ENCODE assay signal across 1 cellular context in genomic region chr4:184807797-184808718, GRCh38.
TF ChIP-seq lines count a peak whose summit lies in the region.

No MANE protein-coding gene starts in this region.

TF ChIP-seq in HepG2, 621 proteins besides CTCF, POLR2A, EP300 and RAD21 (continued from another document and continues in another):
- TF ChIP-seq AHDC1 (CRISPR knock-in tag; IDR thresholded peaks at IDR 0.05; ENCODE audit: borderline replicate concordance) (peak; percentile 71; the same call in 1 of the 2 replicates), ZNF891 (CRISPR knock-in tag; IDR thresholded peaks at IDR 0.05) (no peak), GZF1 (CRISPR knock-in tag; IDR thresholded peaks at IDR 0.05) (no peak), POGK (CRISPR knock-in tag; conservative IDR thresholded peaks at IDR 0.05) (no peak; the same call in 1 of the 2 replicates), NR2F1 (CRISPR knock-in tag; IDR thresholded peaks at IDR 0.05) (peak; percentile 61 to 85; a peak in 3 of 4 replicates), FOSL1 (CRISPR knock-in tag; IDR thresholded peaks at IDR 0.05; ENCODE audit: borderline replicate concordance) (peak; percentile 66; the same call in 1 of the 2 replicates), ZGPAT (CRISPR knock-in tag; IDR thresholded peaks at IDR 0.05) (0 out of 2 replicates have a peak, but pooled peaks have one; percentile 44), IKZF4 (CRISPR knock-in tag; IDR thresholded peaks at IDR 0.05; ENCODE audit: borderline replicate concordance, low read depth, not compliant biosample characterization) (no peak), PRDM10 (CRISPR knock-in tag; IDR thresholded peaks at IDR 0.05; ENCODE audit: low read depth) (no peak), HOXA7 (CRISPR knock-in tag; IDR thresholded peaks at IDR 0.05) (no peak), DBP (CRISPR knock-in tag; IDR thresholded peaks at IDR 0.05; ENCODE audit: not compliant biosample characterization) (no peak), ZBTB14 (CRISPR knock-in tag; IDR thresholded peaks at IDR 0.05) (no peak), ATF7 (IDR thresholded peaks at IDR 0.05) (no peak), ATF7 (CRISPR knock-in tag; IDR thresholded peaks at IDR 0.05) (no peak), FOXP4 (CRISPR knock-in tag; IDR thresholded peaks at IDR 0.05) (peak; percentile 15; the same call in 1 of the 2 replicates), ATF3 (CRISPR knock-in tag; IDR thresholded peaks at IDR 0.05) (peak; percentile 58; the same call in 1 of the 2 replicates), ZNF143 (CRISPR knock-in tag; IDR thresholded peaks at IDR 0.05) (no peak), HNF4A (CRISPR knock-in tag; IDR thresholded peaks at IDR 0.05) (peak; percentile 53), GABPB1 (CRISPR knock-in tag; IDR thresholded peaks at IDR 0.05) (no peak), NFE2 (CRISPR knock-in tag; IDR thresholded peaks at IDR 0.05) (no peak), SP2 (CRISPR knock-in tag; IDR thresholded peaks at IDR 0.05) (no peak), SRSF4 (IDR thresholded peaks at IDR 0.05; ENCODE audit: low read depth, low read length, poor library complexity, severe bottlenecking) (no peak), ZNF644 (CRISPR knock-in tag; IDR thresholded peaks at IDR 0.05; ENCODE audit: low read depth) (peak; percentile 36; the same call in 1 of the 2 replicates), ZSCAN20 (CRISPR knock-in tag; IDR thresholded peaks at IDR 0.05; ENCODE audit: borderline replicate concordance) (no peak), PAX8 (CRISPR knock-in tag; IDR thresholded peaks at IDR 0.05; ENCODE audit: borderline replicate concordance) (no peak), HCFC1 (IDR thresholded peaks at IDR 0.05; ENCODE audit: low read depth, low read length) (no peak), CEBPG (CRISPR knock-in tag; IDR thresholded peaks at IDR 0.05) (0 out of 2 replicates have a peak, but pooled peaks have one; percentile 17), TSC22D2 (CRISPR knock-in tag; IDR thresholded peaks at IDR 0.05; ENCODE audit: borderline replicate concordance) (no peak), MAZ (IDR thresholded peaks at IDR 0.05; ENCODE audit: borderline replicate concordance, low read depth, low read length) (no peak), MAZ (CRISPR knock-in tag; IDR thresholded peaks at IDR 0.05; ENCODE audit: low read depth) (no peak), MIXL1 (CRISPR knock-in tag; IDR thresholded peaks at IDR 0.05) (no peak), CERS6 (CRISPR knock-in tag; IDR thresholded peaks at IDR 0.05) (no peak), AKNA (CRISPR knock-in tag; IDR thresholded peaks at IDR 0.05; ENCODE audit: borderline replicate concordance) (no peak)
